ENCODE assay signal across 8 cellular contexts in genomic region chr2:143128681-143129580, GRCh38. TPM values are rescaled to one million over a fixed set of nuclear protein-coding genes. Genes with fewer than 3 reads are reported as not detected.
DNase-seq lines count a peak whose midpoint lies in the region; ATAC-seq and TF ChIP-seq lines count a peak whose summit lies in the region.

Gene ARHGAP15 (plus strand): TSS chr2:143129419.

- DNase-seq in KG1 (lab: John Stamatoyannopoulos, UW) (peak; percentile 97), heart left ventricle (peak in 3 of 5 donors; percentile 18 to 32 (median 24)), NCI-H146 treated with DMSO at 0.1 percent for 48 hours (lab: John Stamatoyannopoulos, UW; ENCODE audit: unreplicated experiment) (no peak), osteoblast (ENCODE audit: insufficient read length, low spot score, missing footprints) (no peak)
- peak; percentile 85 for DNase-seq in activated CD4-positive, alpha-beta memory T cell treated with anti-CD3 and anti-CD28 coated beads for 36 hours
- peak; percentile 29 to 47 for DNase-seq in stimulated activated CD8-positive, alpha-beta memory T cell treated with anti-CD3 and anti-CD28 coated beads, Interleukin-2, amount 100 ng/mL, for 48 hours (ENCODE audit: low read depth in 2 of 2)

- peaks cover 43% of the 10 kb centered on the region for H3K4me1 ChIP-seq in DOHH2 (ENCODE audit: control insufficient read depth, low read length)
- H3K4me1 ChIP-seq in heart left ventricle: peaks cover 0 to 44% (median 0%) of the 10 kb centered on the region in 12 donors
- H3K4me1 ChIP-seq in osteoblast (ENCODE audit: insufficient read depth, low read length): no peaks in the 10 kb centered on the region

- ATAC-seq in GM21390 (IDR thresholded peaks at IDR 0.05; ENCODE audit: unreplicated experiment) (peak; percentile 91), heart left ventricle (peak in 3 of 4 donors; percentile 26 to 69 (median 64))

- TF ChIP-seq POLR2A in heart left ventricle (IDR thresholded peaks at IDR 0.05): no peak

- H3K9me3 Mint-ChIP-seq in activated CD4-positive, alpha-beta memory T cell treated with anti-CD3 and anti-CD28 coated beads for 36 hours: no peaks in the 10 kb centered on the region

- WGBS in heart left ventricle, 4 donors: 61 to 77% (median 71%) methylated on average over 13 of the region's 13 CpGs

- H3K27me3 Mint-ChIP-seq in activated CD4-positive, alpha-beta memory T cell treated with anti-CD3 and anti-CD28 coated beads for 36 hours: no peaks in the 10 kb centered on the region

- H3F3A ChIP-seq in DOHH2 (ENCODE audit: control insufficient read depth, insufficient read depth): no peaks in the 10 kb centered on the region

- H3K4me2 ChIP-seq in DOHH2 (ENCODE audit: low read length): peak within 1 kb of the TSS; percentile 70
- H3K4me2 ChIP-seq in osteoblast (ENCODE audit: insufficient read depth, low read length): no peak within 1 kb of the TSS

- H3K9me3 ChIP-seq in DOHH2 (ENCODE audit: control insufficient read depth, insufficient read depth, low read length) (no peaks in the 10 kb centered on the region), heart left ventricle (no peaks in the 10 kb centered on the region), osteoblast (ENCODE audit: low read depth, low read length) (no peaks in the 10 kb centered on the region)

- intact Hi-C loops in activated CD4-positive, alpha-beta memory T cell treated with anti-CD3 and anti-CD28 coated beads for 36 hours (cut with micrococcal nuclease): loop anchor here (1.0 to 10.0 kb wide), 8 partner anchors 11 to 1386 kb away; a partner anchor contains a TSS
- intact Hi-C loops in heart left ventricle (cut with DNase I): no loop called here

- H3K9me2 ChIP-seq in DOHH2 (replicated peaks; ENCODE audit: control insufficient read depth, low read length): no peaks in the 10 kb centered on the region

- H3K4me3 Mint-ChIP-seq in activated CD4-positive, alpha-beta memory T cell treated with anti-CD3 and anti-CD28 coated beads for 36 hours: peak within 1 kb of the TSS; percentile 83

- peak within 1 kb of the TSS; percentile 100 for H3K27ac Mint-ChIP-seq in activated CD4-positive, alpha-beta memory T cell treated with anti-CD3 and anti-CD28 coated beads for 36 hours

- H3K79me2 ChIP-seq in DOHH2 (ENCODE audit: control insufficient read depth, low read length) (peaks cover 43% of the 10 kb centered on the region), osteoblast (ENCODE audit: insufficient read depth, low read length) (no peaks in the 10 kb centered on the region)

- peaks cover 29% of the 10 kb centered on the region for H3K4me1 Mint-ChIP-seq in activated CD4-positive, alpha-beta memory T cell treated with anti-CD3 and anti-CD28 coated beads for 36 hours (ENCODE audit: low read depth)

- peaks cover 9% of the 10 kb centered on the region for H3K36me3 Mint-ChIP-seq in activated CD4-positive, alpha-beta memory T cell treated with anti-CD3 and anti-CD28 coated beads for 36 hours

- peaks cover 5% of the 10 kb centered on the region; the same call in 1 of the 2 replicates for H3K36me3 ChIP-seq in DOHH2 (ENCODE audit: control insufficient read depth, low read length)
- H3K36me3 ChIP-seq in heart left ventricle: no peaks in the 10 kb centered on the region
- H3K36me3 ChIP-seq in osteoblast (ENCODE audit: insufficient read depth, low read length): no peaks in the 10 kb centered on the region

- H4K20me1 ChIP-seq in DOHH2 (ENCODE audit: control insufficient read depth, insufficient read depth, low read depth, low read length) (no peaks in the 10 kb centered on the region), osteoblast (ENCODE audit: insufficient read depth, low read length) (no peaks in the 10 kb centered on the region)

- H3K4me3 ChIP-seq in DOHH2 (ENCODE audit: low read length): peak within 1 kb of the TSS; percentile 69
- H3K4me3 ChIP-seq in heart left ventricle: peak within 1 kb of the TSS in 4 of 12 donors; percentile 7 to 55 (median 22)
- no peak within 1 kb of the TSS for H3K4me3 ChIP-seq in osteoblast (ENCODE audit: insufficient read depth, low read length)

- H3K27ac ChIP-seq in DOHH2 (ENCODE audit: low read depth, low read length): peak within 1 kb of the TSS; percentile 77
- peak within 1 kb of the TSS in 2 of 12 donors; percentile 22 to 92 for H3K27ac ChIP-seq in heart left ventricle
- no peak within 1 kb of the TSS for H3K27ac ChIP-seq in osteoblast (ENCODE audit: low read depth, low read length)

- H2AFZ ChIP-seq in osteoblast (ENCODE audit: low read length): no peak within 1 kb of the TSS

- CTCF ChIA-PET in activated CD4-positive, alpha-beta memory T cell treated with anti-CD3 and anti-CD28 coated beads for 36 hours (lab: Charles Lee): interaction anchor here (0.8 to 3.7 kb wide), 10 partner anchors 9 to 155 kb away, joined by 3 to 26 read pairs (median 5); no protein-coding TSS in a partner anchor

- POLR2A ChIA-PET in activated CD4-positive, alpha-beta memory T cell treated with anti-CD3 and anti-CD28 coated beads for 36 hours (lab: Charles Lee): interaction anchor here (0.6 to 3.6 kb wide), 8 partner anchors 9 to 151 kb away, joined by 3 to 22 read pairs (median 3); no protein-coding TSS in a partner anchor

- H3K27me3 ChIP-seq in DOHH2 (ENCODE audit: control insufficient read depth, low read length): no peaks in the 10 kb centered on the region
- H3K27me3 ChIP-seq in heart left ventricle: no peaks in the 10 kb centered on the region
- H3K27me3 ChIP-seq in osteoblast (ENCODE audit: insufficient read depth, low read length): no peaks in the 10 kb centered on the region

- TF ChIP-seq CTCF in DOHH2 (IDR thresholded peaks at IDR 0.05; ENCODE audit: low read depth, low read length, poor library complexity, severe bottlenecking) (no peak), heart left ventricle (IDR thresholded peaks at IDR 0.05) (no peak), osteoblast (IDR thresholded peaks at IDR 0.05; ENCODE audit: extremely low read depth, low read depth, low read length) (no peak)

RNA-seq across cellular contexts. Expression of gene ARHGAP15, which starts in this region (rescaled TPM):
- 10 to 100 TPM; 70.2 to 71.2 TPM for total RNA-seq in activated CD4-positive, alpha-beta memory T cell treated with anti-CD3 and anti-CD28 coated beads for 36 hours
- total RNA-seq in heart left ventricle (1 to 10 TPM; 1.8 to 8.7 (median 3.6) TPM), osteoblast (0.88 and 2.2 TPM in 2 replicates)
- 1 to 10 TPM; 1.3 to 3.1 TPM for polyA plus RNA-seq in heart left ventricle

Comparison
In these comparisons a context has a peak if more than half of its experiments do, and no peak if none do; other contexts are left out.
1. RNA of gene ARHGAP15 (total RNA-seq): 70.2 to 71.2 TPM in activated CD4-positive, alpha-beta memory T cell treated with anti-CD3 and anti-CD28 coated beads for 36 hours; 1.8 to 8.7 TPM in heart left ventricle and 0.88 to 2.2 TPM in osteoblast; every median in the first group is over 4 times any median in the second.
2. DNase-seq: peak in KG1 (single experiment), activated CD4-positive, alpha-beta memory T cell treated with anti-CD3 and anti-CD28 coated beads for 36 hours (single experiment), heart left ventricle (3 of 5) and stimulated activated CD8-positive, alpha-beta memory T cell treated with anti-CD3 and anti-CD28 coated beads, Interleukin-2, amount 100 ng/mL, for 48 hours (2 of 2); none in NCI-H146 treated with DMSO at 0.1 percent for 48 hours (single experiment) and osteoblast (single experiment).